In genomic region chr14:42141328-42141727, GRCh38 we compare ENCODE assay signal across 19 cellular contexts.
DNase-seq lines count a peak whose midpoint lies in the region; ATAC-seq, FAIRE-seq and TF ChIP-seq lines count a peak whose summit lies in the region.
"Had no signal": no experiment of that assay in that cellular context is flagged by ENCODE, and none has a peak within 500 bp of the region (broad histone marks: within the 10 kb centered on the region; RNA-seq: fewer than 3 reads in every experiment).

No MANE protein-coding gene starts in this region.

- H3K9me3 Mint-ChIP-seq in nephron progenitor cell: no peaks in the 10 kb centered on the region
- H3K9me3 Mint-ChIP-seq in activated T-cell treated with anti-CD3 and anti-CD28 coated beads, Interleukin-2, amount 50 U/mL, for 4 hours: peaks cover 4% of the 10 kb centered on the region

- peak overlapping the region; percentile 28 for H3K27ac Mint-ChIP-seq in nephron progenitor cell
- H3K27ac Mint-ChIP-seq: H9 had no signal

- no peak overlapping the region for H3K4me3 ChIP-seq in bronchial epithelial cell (ENCODE audit: low read depth, low read length)

- FAIRE-seq in bronchial epithelial cell (lab: Jason Lieb, UNC): no peak
- FAIRE-seq: G401.6 had no signal

- no peaks in the 10 kb centered on the region for H3K27me3 ChIP-seq in bronchial epithelial cell (ENCODE audit: control insufficient read depth, insufficient read depth, low read length)

- DNase-seq in ELR (ENCODE audit: low read depth): peak; percentile 46
- peak; percentile 8 for DNase-seq in NCI-H226
- DNase-seq in bronchial epithelial cell (ENCODE audit: low read depth): peak; percentile 76
- no peak for DNase-seq in nephron progenitor cell
- no peak for DNase-seq in activated T-cell treated with anti-CD3 and anti-CD28 coated beads, Interleukin-2, amount 50 U/mL, for 4 hours
- DNase-seq in OCI-M2 (lab: John Stamatoyannopoulos, UW; ENCODE audit: unreplicated experiment): no peak
- no peak for DNase-seq in DMS53 (lab: John Stamatoyannopoulos, UW)
- DNase-seq: C1 segment of cervical spinal cord; DND-41; H9; NCI-H1105; NCI-H2081; NCI-H2171 treated with DMSO at 0.1 percent for 48 hours; NCI-H446 treated with DMSO at 0.1 percent for 48 hours; NK-92 treated with Interleukin-12 subunit alpha and Interleukin-12 subunit beta, amount 100 ng/mL, for 24 hours; RPMI8226; SIG-M5 had no signal

- H3K27me3 Mint-ChIP-seq in nephron progenitor cell (ENCODE audit: low read depth, poor library complexity): no peaks in the 10 kb centered on the region
- H3K27me3 Mint-ChIP-seq in activated T-cell treated with anti-CD3 and anti-CD28 coated beads, Interleukin-2, amount 50 U/mL, for 4 hours (ENCODE audit: low read depth): no peaks in the 10 kb centered on the region

- H3K4me3 Mint-ChIP-seq in nephron progenitor cell: no peak overlapping the region
- no peak overlapping the region for H3K4me3 Mint-ChIP-seq in activated T-cell treated with anti-CD3 and anti-CD28 coated beads, Interleukin-2, amount 50 U/mL, for 4 hours
- H3K4me3 Mint-ChIP-seq: H9 had no signal

- ATAC-seq in activated T-cell treated with anti-CD3 and anti-CD28 coated beads, Interleukin-2, amount 50 U/mL, for 4 hours: no peak
- ATAC-seq: SK-N-SH treated with all-trans-retinoic acid at 6 μM for 48 hours had no signal

- no peaks in the 10 kb centered on the region for H3K36me3 Mint-ChIP-seq in nephron progenitor cell (ENCODE audit: low read depth)
- H3K36me3 Mint-ChIP-seq in activated T-cell treated with anti-CD3 and anti-CD28 coated beads, Interleukin-2, amount 50 U/mL, for 4 hours (ENCODE audit: insufficient read depth): no peaks in the 10 kb centered on the region

- H3K4me1 Mint-ChIP-seq in nephron progenitor cell: no peaks in the 10 kb centered on the region
- no peaks in the 10 kb centered on the region for H3K4me1 Mint-ChIP-seq in activated T-cell treated with anti-CD3 and anti-CD28 coated beads, Interleukin-2, amount 50 U/mL, for 4 hours (ENCODE audit: low read depth)
- H3K4me1 Mint-ChIP-seq: H9 had no signal

- TF ChIP-seq CTCF in bronchial epithelial cell (IDR thresholded peaks at IDR 0.05; ENCODE audit: insufficient read depth, low read length, severe bottlenecking): no peak
- no peak for TF ChIP-seq CTCF in nephron progenitor cell (IDR thresholded peaks at IDR 0.05)

- H3K36me3 ChIP-seq in bronchial epithelial cell (ENCODE audit: control insufficient read depth, insufficient read depth, low read length): no peaks in the 10 kb centered on the region

Comparison
In these comparisons a context has a peak if more than half of its experiments do, and no peak if none do; other contexts are left out.
1. DNase-seq: peak in ELR (single experiment), NCI-H226 (single experiment) and bronchial epithelial cell (single experiment); none in nephron progenitor cell (single experiment), activated T-cell treated with anti-CD3 and anti-CD28 coated beads, Interleukin-2, amount 50 U/mL, for 4 hours (single experiment), OCI-M2 (single experiment) and DMS53 (single experiment).